18 cellular contexts compared by ENCODE assay signal in genomic region chr10:50909334-50910014, GRCh38. TPM values are rescaled to one million over a fixed set of nuclear protein-coding genes. Genes with fewer than 3 reads are reported as not detected.
DNase-seq lines count a peak whose midpoint lies in the region; ATAC-seq and TF ChIP-seq lines count a peak whose summit lies in the region.
"Had no signal": no experiment of that assay in that cellular context is flagged by ENCODE, and none has a peak within 500 bp of the region (broad histone marks: within the 10 kb centered on the region; RNA-seq: fewer than 3 reads in every experiment).

No MANE protein-coding gene starts in this region.

- H3K27me3 ChIP-seq in right atrium auricular region = no peaks in the 10 kb centered on the region
- no peaks in the 10 kb centered on the region for H3K27me3 ChIP-seq in CD4-positive, alpha-beta T cell (ENCODE audit: control insufficient read depth, insufficient read depth, low read length)

- H3K4me1 ChIP-seq in right atrium auricular region = no peaks in the 10 kb centered on the region
- H3K4me1 ChIP-seq: Caco-2, HAP-1 had no signal

- no peaks in the 10 kb centered on the region for H3K9me3 ChIP-seq in right atrium auricular region
- no peaks in the 10 kb centered on the region for H3K9me3 ChIP-seq in CD4-positive, alpha-beta T cell (ENCODE audit: control insufficient read depth, low read length)
- H3K9me3 ChIP-seq: HAP-1 had no signal

- ATAC-seq in Right ventricle myocardium superior (ENCODE audit: poor library complexity) (peak; percentile 58), left ventricle myocardium superior (peak; percentile 71)
- no peak for ATAC-seq in stimulated activated naive CD8-positive, alpha-beta T cell treated with anti-CD3 and anti-CD28 coated beads, Interleukin-15, Interleukin-2, amounts not matched to agents 100 U/mL and 50 U/mL, for 24 hours
- ATAC-seq in CD4-positive, alpha-beta T cell (ENCODE audit: poor library complexity) = no peak
- ATAC-seq: CD8-positive, alpha-beta T cell had no signal

- peak overlapping the region in 1 of 2 donors; percentile 60 for H3K27ac ChIP-seq in right atrium auricular region
- H3K27ac ChIP-seq in CD4-positive, alpha-beta T cell (ENCODE audit: low read depth, low read length) = no peak overlapping the region

- no peaks in the 10 kb centered on the region for H3K36me3 ChIP-seq in right atrium auricular region
- H3K36me3 ChIP-seq: HAP-1 had no signal

- H3K4me3 Mint-ChIP-seq in CD4-positive, alpha-beta T cell = no peak overlapping the region
- H3K4me3 Mint-ChIP-seq: CD8-positive, alpha-beta T cell; HFFc6 had no signal

- H3K4me1 Mint-ChIP-seq in CD4-positive, alpha-beta T cell (ENCODE audit: low read depth) = no peaks in the 10 kb centered on the region

- POLR2A ChIA-PET in CD4-positive, alpha-beta T cell (lab: Charles Lee) = no interaction called here

- no peak overlapping the region for H3K27ac Mint-ChIP-seq in CD4-positive, alpha-beta T cell
- H3K27ac Mint-ChIP-seq: CD8-positive, alpha-beta T cell; HFFc6 had no signal

- TF ChIP-seq CTCF in right atrium auricular region (IDR thresholded peaks at IDR 0.05) = no peak
- TF ChIP-seq CTCF in CD4-positive, alpha-beta T cell (IDR thresholded peaks at IDR 0.05) = no peak

- H3K4me3 ChIP-seq in right atrium auricular region = no peak overlapping the region
- H3K4me3 ChIP-seq: HAP-1 had no signal

- intact Hi-C loops in Right ventricle myocardium superior (cut with DNase I) (no loop called here), left ventricle myocardium superior (cut with micrococcal nuclease) (no loop called here)
- intact Hi-C loops in CD4-positive, alpha-beta T cell (cut with DNase I, micrococcal nuclease) = no loop called here

- peaks cover 2% of the 10 kb centered on the region for H3K9me3 Mint-ChIP-seq in CD4-positive, alpha-beta T cell
- H3K9me3 Mint-ChIP-seq: CD8-positive, alpha-beta T cell; HFFc6 had no signal

- H3K36me3 Mint-ChIP-seq in CD4-positive, alpha-beta T cell (ENCODE audit: low read depth) = no peaks in the 10 kb centered on the region
- H3K36me3 Mint-ChIP-seq: CD8-positive, alpha-beta T cell had no signal

- CTCF ChIA-PET in CD4-positive, alpha-beta T cell (lab: Charles Lee) = no interaction called here

- no peaks in the 10 kb centered on the region for H3K27me3 Mint-ChIP-seq in CD4-positive, alpha-beta T cell

- peak; percentile 36 for DNase-seq in Right ventricle myocardium superior
- DNase-seq in right atrium auricular region (ENCODE audit: low spot score) = no peak
- peak; percentile 37 for DNase-seq in left ventricle myocardium superior
- peak; percentile 12 for DNase-seq in retina
- DNase-seq in stimulated activated naive CD8-positive, alpha-beta T cell treated with anti-CD3 and anti-CD28 coated beads, Interleukin-15, Interleukin-2, amounts not matched to agents 100 U/mL and 50 U/mL, for 24 hours = no peak
- no peak for DNase-seq in stimulated activated CD4-positive, alpha-beta T cell treated with anti-CD3 and anti-CD28 coated beads, Interleukin-2, amount 100 ng/mL, for 48 hours
- no peak for DNase-seq in CD4-positive, alpha-beta T cell
- DNase-seq: C1 segment of cervical spinal cord; Caco-2; CD8-positive, alpha-beta T cell; DMS153; DND-41; GF-D8; GOT3; HFFc6 had no signal

RNA-seq across cellular contexts. Expression of gene A1CF, which starts 24.0 kb away (rescaled TPM):
- 0.16 TPM for total RNA-seq in Right ventricle myocardium superior
- total RNA-seq in right atrium auricular region = not detected
- total RNA-seq in left ventricle myocardium superior = not detected
- not detected for total RNA-seq in CD4-positive, alpha-beta T cell
- total RNA-seq: A172; A673; CD8-positive, alpha-beta T cell; HFFc6 had no signal

Comparison
In these comparisons a context has a peak if more than half of its experiments do, and no peak if none do; other contexts are left out.
1. DNase-seq: peak in Right ventricle myocardium superior (single experiment), left ventricle myocardium superior (single experiment) and retina (single experiment); none in right atrium auricular region (single experiment), stimulated activated naive CD8-positive, alpha-beta T cell treated with anti-CD3 and anti-CD28 coated beads, Interleukin-15, Interleukin-2, amounts not matched to agents 100 U/mL and 50 U/mL, for 24 hours (single experiment), stimulated activated CD4-positive, alpha-beta T cell treated with anti-CD3 and anti-CD28 coated beads, Interleukin-2, amount 100 ng/mL, for 48 hours (0 of 2) and CD4-positive, alpha-beta T cell (0 of 10).
2. ATAC-seq: peak in Right ventricle myocardium superior (single experiment) and left ventricle myocardium superior (single experiment); none in stimulated activated naive CD8-positive, alpha-beta T cell treated with anti-CD3 and anti-CD28 coated beads, Interleukin-15, Interleukin-2, amounts not matched to agents 100 U/mL and 50 U/mL, for 24 hours (single experiment) and CD4-positive, alpha-beta T cell (single experiment).